12 cellular contexts compared by ENCODE assay signal in genomic region chr10:90920986-90921643, GRCh38. TPM values are rescaled to one million over a fixed set of nuclear protein-coding genes. Genes with fewer than 3 reads are reported as not detected.
DNase-seq lines count a peak whose midpoint lies in the region; ATAC-seq and TF ChIP-seq lines count a peak whose summit lies in the region.
"Had no signal": no experiment of that assay in that cellular context is flagged by ENCODE, and none has a peak within 500 bp of the region (broad histone marks: within the 10 kb centered on the region; RNA-seq: fewer than 3 reads in every experiment).

ANKRD1 (minus strand) TSS chr10:90921087; CDS start chr10:90921027, 60 bp downstream.

- ATAC-seq in HG02623 (IDR thresholded peaks at IDR 0.05; ENCODE audit: unreplicated experiment), result no peak
- ATAC-seq in activated CD8-positive, alpha-beta memory T cell treated with anti-CD3 and anti-CD28 coated beads, Interleukin-2, amount 10 ng/mL, durations not matched to agents 7 days and 5 days, result no peak

- POLR2A ChIA-PET in BJ (lab: Charles Lee), result interaction anchor here (1.2 kb wide), 1 partner anchor 9 kb away, joined by 3 read pairs; no protein-coding TSS in a partner anchor

- DNase-seq in BJ (ENCODE audit: low read depth) (peak; percentile 63), LoVo (ENCODE audit: low spot score) (peak; percentile 79), lung microvascular endothelial cell (ENCODE audit: low read depth in 2 of 2) (peak; percentile 93 to 96), cerebellum (ENCODE audit: low spot score) (no peak)
- DNase-seq in activated T-cell treated with anti-CD3 and anti-CD28 coated beads, Interleukin-2, amount 50 U/mL, for 24 hours, result no peak
- DNase-seq in activated CD8-positive, alpha-beta memory T cell treated with anti-CD3 and anti-CD28 coated beads, Interleukin-2, amount 10 ng/mL, durations not matched to agents 7 days and 5 days, result no peak
- DNase-seq: caudate nucleus, GDM1, retina, thyroid gland had no signal

- H3K4me1 Mint-ChIP-seq in activated T-cell treated with anti-CD3 and anti-CD28 coated beads, Interleukin-2, amount 50 U/mL, for 24 hours (ENCODE audit: low read depth), result no peaks in the 10 kb centered on the region
- no peaks in the 10 kb centered on the region for H3K4me1 Mint-ChIP-seq in activated CD8-positive, alpha-beta memory T cell treated with anti-CD3 and anti-CD28 coated beads, Interleukin-2, amount 10 ng/mL, durations not matched to agents 7 days and 5 days

- no peaks in the 10 kb centered on the region for H3K36me3 Mint-ChIP-seq in activated T-cell treated with anti-CD3 and anti-CD28 coated beads, Interleukin-2, amount 50 U/mL, for 24 hours (ENCODE audit: low read depth)
- H3K36me3 Mint-ChIP-seq in activated CD8-positive, alpha-beta memory T cell treated with anti-CD3 and anti-CD28 coated beads, Interleukin-2, amount 10 ng/mL, durations not matched to agents 7 days and 5 days, result no peaks in the 10 kb centered on the region

- no peaks in the 10 kb centered on the region for H3K36me3 ChIP-seq in BJ (ENCODE audit: control insufficient read depth, insufficient read depth, low read length)
- H3K36me3 ChIP-seq: thyroid gland had no signal

- in situ Hi-C loops in endometrial microvascular endothelial cells (cut with HindIII; ENCODE audit: inconsistent ontology term, low pct_unique_long_range_greater_than_20kb, low sequenced_read_pairs), result loop anchor here (25.0 kb wide), 1 partner anchor 341 kb away; no protein-coding TSS in a partner anchor

- H3K4me3 Mint-ChIP-seq in activated T-cell treated with anti-CD3 and anti-CD28 coated beads, Interleukin-2, amount 50 U/mL, for 24 hours, result no peak within 1 kb of the TSS
- no peak within 1 kb of the TSS for H3K4me3 Mint-ChIP-seq in activated CD8-positive, alpha-beta memory T cell treated with anti-CD3 and anti-CD28 coated beads, Interleukin-2, amount 10 ng/mL, durations not matched to agents 7 days and 5 days

- no peaks in the 10 kb centered on the region for H3K27me3 ChIP-seq in BJ (ENCODE audit: control insufficient read depth, insufficient read depth, low read length)
- H3K27me3 ChIP-seq: thyroid gland had no signal

- H3K27ac Mint-ChIP-seq in activated T-cell treated with anti-CD3 and anti-CD28 coated beads, Interleukin-2, amount 50 U/mL, for 24 hours, result no peak within 1 kb of the TSS
- no peak within 1 kb of the TSS for H3K27ac Mint-ChIP-seq in activated CD8-positive, alpha-beta memory T cell treated with anti-CD3 and anti-CD28 coated beads, Interleukin-2, amount 10 ng/mL, durations not matched to agents 7 days and 5 days

- peaks cover 16% of the 10 kb centered on the region for H3K27me3 Mint-ChIP-seq in activated T-cell treated with anti-CD3 and anti-CD28 coated beads, Interleukin-2, amount 50 U/mL, for 24 hours
- peaks cover 66% of the 10 kb centered on the region for H3K27me3 Mint-ChIP-seq in activated CD8-positive, alpha-beta memory T cell treated with anti-CD3 and anti-CD28 coated beads, Interleukin-2, amount 10 ng/mL, durations not matched to agents 7 days and 5 days

- TF ChIP-seq CTCF in BJ (IDR thresholded peaks at IDR 0.05; ENCODE audit: insufficient read depth, low read depth, low read length), result no peak

- CTCF ChIA-PET in BJ (lab: Yijun Ruan, JAX), result interaction anchor here (0.9 to 5.2 kb wide), 4 partner anchors 9 to 85 kb away, joined by 3 to 29 read pairs (median 3); no protein-coding TSS in a partner anchor
- CTCF ChIA-PET in activated CD8-positive, alpha-beta memory T cell treated with anti-CD3 and anti-CD28 coated beads, Interleukin-2, amount 10 ng/mL, durations not matched to agents 7 days and 5 days (lab: Charles Lee), result interaction anchor here (1.0 to 1.2 kb wide), 2 partner anchors 9 to 41 kb away, joined by 4 to 5 read pairs; no protein-coding TSS in a partner anchor

- no peaks in the 10 kb centered on the region for H3K9me3 Mint-ChIP-seq in activated T-cell treated with anti-CD3 and anti-CD28 coated beads, Interleukin-2, amount 50 U/mL, for 24 hours
- no peaks in the 10 kb centered on the region for H3K9me3 Mint-ChIP-seq in activated CD8-positive, alpha-beta memory T cell treated with anti-CD3 and anti-CD28 coated beads, Interleukin-2, amount 10 ng/mL, durations not matched to agents 7 days and 5 days (ENCODE audit: low read depth)

- no peak within 1 kb of the TSS for H3K4me3 ChIP-seq in BJ (ENCODE audit: low read depth, low read length)
- H3K4me3 ChIP-seq: thyroid gland had no signal

RNA-seq across cellular contexts. Expression of gene ANKRD1, which starts in this region (rescaled TPM):
- 2.2 and 3.2 TPM in 2 replicates for polyA plus RNA-seq in BJ (2011; rRNA removed)
- polyA minus RNA-seq in BJ (2011; rRNA and poly(A)+ RNA removed), result 0.77 and 3.3 TPM in 2 replicates
- total RNA-seq in endometrial microvascular endothelial cells (ENCODE audit: inconsistent ontology term) (460 TPM), lung microvascular endothelial cell (224 and 350 TPM in 2 replicates), cerebellum (not detected)
- total RNA-seq in activated CD8-positive, alpha-beta memory T cell treated with anti-CD3 and anti-CD28 coated beads, Interleukin-2, amount 10 ng/mL, durations not matched to agents 7 days and 5 days, result not detected

Comparison
In these comparisons a context has a peak if more than half of its experiments do, and no peak if none do; other contexts are left out.
1. RNA of gene ANKRD1 (total RNA-seq): 460 TPM in endometrial microvascular endothelial cells (single experiment) and 224 to 350 TPM in lung microvascular endothelial cell; not detected in cerebellum (single experiment) and not detected in activated CD8-positive, alpha-beta memory T cell treated with anti-CD3 and anti-CD28 coated beads, Interleukin-2, amount 10 ng/mL, durations not matched to agents 7 days and 5 days; every median in the first group is over 100 times any median in the second.
2. DNase-seq: peak in BJ (single experiment), LoVo (single experiment) and lung microvascular endothelial cell (2 of 2); none in cerebellum (single experiment), activated T-cell treated with anti-CD3 and anti-CD28 coated beads, Interleukin-2, amount 50 U/mL, for 24 hours (single experiment) and activated CD8-positive, alpha-beta memory T cell treated with anti-CD3 and anti-CD28 coated beads, Interleukin-2, amount 10 ng/mL, durations not matched to agents 7 days and 5 days (single experiment).